ENCODE assay signal across 8 cellular contexts in genomic region chr9:22469928-22470544, GRCh38. TPM values are rescaled to one million over a fixed set of nuclear protein-coding genes. Genes with fewer than 3 reads are reported as not detected.
DNase-seq lines count a peak whose midpoint lies in the region; ATAC-seq and TF ChIP-seq lines count a peak whose summit lies in the region.

No MANE protein-coding gene starts in this region.

- peak; percentile 21 for DNase-seq in activated naive CD4-positive, alpha-beta T cell treated with anti-CD3 and anti-CD28 coated beads, Interleukin-2, amount 10 ng/mL, durations not matched to agents 7 days and 5 days
- no peak for DNase-seq in activated naive CD4-positive, alpha-beta T cell treated with Interleukin-2 at 50 U/mL for 16 hours
- DNase-seq in NCI-H146 (lab: John Stamatoyannopoulos, UW), result peak; percentile 55
- DNase-seq in activated CD8-positive, alpha-beta T cell treated with anti-CD3 and anti-CD28 coated beads for 36 hours, result peak; percentile 28
- peak; percentile 70 for DNase-seq in left kidney (ENCODE audit: low read depth, low spot score)
- DNase-seq in cortex of kidney (lab: John Stamatoyannopoulos, UW), result no peak
- DNase-seq in CD4-positive, alpha-beta T cell, result no peak

- POLR2A ChIA-PET in activated CD8-positive, alpha-beta T cell treated with anti-CD3 and anti-CD28 coated beads for 36 hours (lab: Charles Lee), result no interaction called here
- POLR2A ChIA-PET in CD4-positive, alpha-beta T cell (lab: Charles Lee), result no interaction called here

- H3K4me1 Mint-ChIP-seq in activated naive CD4-positive, alpha-beta T cell treated with anti-CD3 and anti-CD28 coated beads, Interleukin-2, amount 10 ng/mL, durations not matched to agents 7 days and 5 days, result no peaks in the 10 kb centered on the region
- no peaks in the 10 kb centered on the region for H3K4me1 Mint-ChIP-seq in activated CD8-positive, alpha-beta T cell treated with anti-CD3 and anti-CD28 coated beads for 36 hours (ENCODE audit: low read depth)
- no peaks in the 10 kb centered on the region for H3K4me1 Mint-ChIP-seq in CD4-positive, alpha-beta T cell (ENCODE audit: low read depth)

- no peaks in the 10 kb centered on the region for H3K9me3 Mint-ChIP-seq in activated naive CD4-positive, alpha-beta T cell treated with anti-CD3 and anti-CD28 coated beads, Interleukin-2, amount 10 ng/mL, durations not matched to agents 7 days and 5 days
- H3K9me3 Mint-ChIP-seq in activated CD8-positive, alpha-beta T cell treated with anti-CD3 and anti-CD28 coated beads for 36 hours, result no peaks in the 10 kb centered on the region
- H3K9me3 Mint-ChIP-seq in CD4-positive, alpha-beta T cell, result no peaks in the 10 kb centered on the region

- CTCF ChIA-PET in activated naive CD4-positive, alpha-beta T cell treated with anti-CD3 and anti-CD28 coated beads, Interleukin-2, amount 10 ng/mL, durations not matched to agents 7 days and 5 days (lab: Charles Lee), result interaction anchor here (0.6 to 1.2 kb wide), 2 partner anchors 9 to 24 kb away, joined by 3 read pairs; partner anchors contain the start of gene DMRTA1
- CTCF ChIA-PET in activated CD8-positive, alpha-beta T cell treated with anti-CD3 and anti-CD28 coated beads for 36 hours (lab: Charles Lee), result interaction anchor here (1.0 to 1.3 kb wide), 4 partner anchors 10 to 12 kb away, joined by 3 to 4 read pairs (median 3); no protein-coding TSS in a partner anchor
- CTCF ChIA-PET in CD4-positive, alpha-beta T cell (lab: Charles Lee), result interaction anchor here (0.6 to 0.8 kb wide), 2 partner anchors 17 to 27 kb away, joined by 3 read pairs; no protein-coding TSS in a partner anchor

- no peak overlapping the region for H3K4me3 Mint-ChIP-seq in activated naive CD4-positive, alpha-beta T cell treated with anti-CD3 and anti-CD28 coated beads, Interleukin-2, amount 10 ng/mL, durations not matched to agents 7 days and 5 days
- no peak overlapping the region for H3K4me3 Mint-ChIP-seq in activated CD8-positive, alpha-beta T cell treated with anti-CD3 and anti-CD28 coated beads for 36 hours
- no peak overlapping the region for H3K4me3 Mint-ChIP-seq in CD4-positive, alpha-beta T cell

- no peaks in the 10 kb centered on the region for H3K9me3 ChIP-seq in CD4-positive, alpha-beta T cell (ENCODE audit: control insufficient read depth, low read length)

- no peak overlapping the region for H3K27ac Mint-ChIP-seq in activated naive CD4-positive, alpha-beta T cell treated with anti-CD3 and anti-CD28 coated beads, Interleukin-2, amount 10 ng/mL, durations not matched to agents 7 days and 5 days
- H3K27ac Mint-ChIP-seq in activated CD8-positive, alpha-beta T cell treated with anti-CD3 and anti-CD28 coated beads for 36 hours, result no peak overlapping the region
- no peak overlapping the region for H3K27ac Mint-ChIP-seq in CD4-positive, alpha-beta T cell

- intact Hi-C loops in activated CD8-positive, alpha-beta T cell treated with anti-CD3 and anti-CD28 coated beads for 36 hours (cut with micrococcal nuclease), result no loop called here
- intact Hi-C loops in CD4-positive, alpha-beta T cell (cut with DNase I, micrococcal nuclease), result no loop called here

- H3K27ac ChIP-seq in CD4-positive, alpha-beta T cell (ENCODE audit: low read depth, low read length), result no peak overlapping the region

- H3K36me3 Mint-ChIP-seq in activated naive CD4-positive, alpha-beta T cell treated with anti-CD3 and anti-CD28 coated beads, Interleukin-2, amount 10 ng/mL, durations not matched to agents 7 days and 5 days, result no peaks in the 10 kb centered on the region
- H3K36me3 Mint-ChIP-seq in activated CD8-positive, alpha-beta T cell treated with anti-CD3 and anti-CD28 coated beads for 36 hours (ENCODE audit: low read depth), result no peaks in the 10 kb centered on the region
- no peaks in the 10 kb centered on the region for H3K36me3 Mint-ChIP-seq in CD4-positive, alpha-beta T cell (ENCODE audit: low read depth)

- TF ChIP-seq CTCF in activated CD8-positive, alpha-beta T cell treated with anti-CD3 and anti-CD28 coated beads for 36 hours (IDR thresholded peaks at IDR 0.05), result peak; percentile 69
- TF ChIP-seq CTCF in CD4-positive, alpha-beta T cell (IDR thresholded peaks at IDR 0.05), result no peak

- H3K27me3 Mint-ChIP-seq in activated naive CD4-positive, alpha-beta T cell treated with anti-CD3 and anti-CD28 coated beads, Interleukin-2, amount 10 ng/mL, durations not matched to agents 7 days and 5 days, result no peaks in the 10 kb centered on the region
- no peaks in the 10 kb centered on the region for H3K27me3 Mint-ChIP-seq in activated CD8-positive, alpha-beta T cell treated with anti-CD3 and anti-CD28 coated beads for 36 hours
- no peaks in the 10 kb centered on the region for H3K27me3 Mint-ChIP-seq in CD4-positive, alpha-beta T cell

- ATAC-seq in HG02610 (IDR thresholded peaks at IDR 0.05; ENCODE audit: unreplicated experiment), result peak; percentile 64
- ATAC-seq in activated CD8-positive, alpha-beta T cell treated with anti-CD3 and anti-CD28 coated beads for 36 hours, result peak; percentile 53
- ATAC-seq in CD4-positive, alpha-beta T cell (ENCODE audit: poor library complexity), result no peak

- H3K27me3 ChIP-seq in CD4-positive, alpha-beta T cell (ENCODE audit: control insufficient read depth, insufficient read depth, low read length), result no peaks in the 10 kb centered on the region

RNA-seq across cellular contexts. Expression of gene DMRTA1, which starts 23.4 kb away (rescaled TPM):
- total RNA-seq in activated CD8-positive, alpha-beta T cell treated with anti-CD3 and anti-CD28 coated beads for 36 hours, result not detected
- total RNA-seq in CD4-positive, alpha-beta T cell, result not detected

Comparison
In these comparisons a context has a peak if more than half of its experiments do, and no peak if none do; other contexts are left out.
1. DNase-seq: peak in activated naive CD4-positive, alpha-beta T cell treated with anti-CD3 and anti-CD28 coated beads, Interleukin-2, amount 10 ng/mL, durations not matched to agents 7 days and 5 days (single experiment), NCI-H146 (single experiment), activated CD8-positive, alpha-beta T cell treated with anti-CD3 and anti-CD28 coated beads for 36 hours (single experiment) and left kidney (single experiment); none in activated naive CD4-positive, alpha-beta T cell treated with Interleukin-2 at 50 U/mL for 16 hours (single experiment), cortex of kidney (single experiment) and CD4-positive, alpha-beta T cell (0 of 10).